ENCODE assay signal across 2 cellular contexts in genomic region chr19:18580311-18580710, GRCh38.
TF ChIP-seq lines count a peak whose summit lies in the region.

No MANE protein-coding gene starts in this region.

TF ChIP-seq in GM23338, 12 proteins besides CTCF, POLR2A, EP300 and RAD21:
- no peak for TF ChIP-seq EZH2 (IDR thresholded peaks at IDR 0.05; ENCODE audit: low read depth, unreplicated experiment)
- no peak for TF ChIP-seq ZNF331 (CRISPR knock-in tag; IDR thresholded peaks at IDR 0.05; ENCODE audit: low read depth)
- TF ChIP-seq ZNF114 (CRISPR knock-in tag; IDR thresholded peaks at IDR 0.05), result no peak
- no peak for TF ChIP-seq JUNB (IDR thresholded peaks at IDR 0.05; ENCODE audit: unreplicated experiment)
TF ChIP-seq in GM23338: peak in this region for 0.

TF ChIP-seq in liver, 16 proteins besides CTCF, POLR2A, EP300 and RAD21:
- TF ChIP-seq TAF1 (conservative IDR thresholded peaks at IDR 0.05) (no peak), ATF3 (IDR thresholded peaks at IDR 0.05) (no peak), FOXA2 (IDR thresholded peaks at IDR 0.05) (no peak), REST (IDR thresholded peaks at IDR 0.05) (no peak), JUND (IDR thresholded peaks at IDR 0.05) (no peak), NR2F2 (IDR thresholded peaks at IDR 0.05) (no peak), GABPA (IDR thresholded peaks at IDR 0.05 in 1 of 2, conservative IDR thresholded peaks at IDR 0.05 in 1 of 2) (no peak), HNF4A (conservative IDR thresholded peaks at IDR 0.05) (peak; percentile 51 to 71), RXRA (IDR thresholded peaks at IDR 0.05) (peak in 1 of 2 donors; percentile 41), HNF4G (IDR thresholded peaks at IDR 0.05) (no peak), ZBTB33 (IDR thresholded peaks at IDR 0.05) (no peak), SP1 (IDR thresholded peaks at IDR 0.05) (no peak)
